ENCODE assay signal across 18 cellular contexts in genomic region chr3:175805825-175806224, GRCh38.
A peak's percentile ranks its signal among the peaks of the same experiment; 100 is the strongest.
DNase-seq lines count a peak whose midpoint lies in the region; ATAC-seq and TF ChIP-seq lines count a peak whose summit lies in the region.
"Had no signal": no experiment of that assay in that cellular context is flagged by ENCODE, and none has a peak within 500 bp of the region (broad histone marks: within the 10 kb centered on the region; RNA-seq: fewer than 3 reads in every experiment).

No MANE protein-coding gene starts in this region.

- H3K4me3 Mint-ChIP-seq in WTC11 (no peak overlapping the region), neural progenitor cell (no peak overlapping the region)
- H3K4me3 Mint-ChIP-seq in CD8-positive, alpha-beta memory T cell: no peak overlapping the region
- H3K4me3 Mint-ChIP-seq: HFFc6, IgD-negative memory B cell had no signal

- no peaks in the 10 kb centered on the region for H3K36me3 ChIP-seq in neural progenitor cell
- H3K36me3 ChIP-seq in CD8-positive, alpha-beta memory T cell (ENCODE audit: insufficient read depth, low read length): no peaks in the 10 kb centered on the region
- H3K36me3 ChIP-seq: BLaER1 had no signal

- H3K4me3 ChIP-seq in AG04449 (ENCODE audit: low read depth, low read length) (no peak overlapping the region), fibroblast of the aortic adventitia (ENCODE audit: low read depth, low read length) (no peak overlapping the region), neural progenitor cell (no peak overlapping the region)
- H3K4me3 ChIP-seq in CD8-positive, alpha-beta memory T cell (ENCODE audit: low read length): no peak overlapping the region
- H3K4me3 ChIP-seq: BLaER1, GM12878 had no signal

- no peaks in the 10 kb centered on the region for H4K20me1 ChIP-seq in neural progenitor cell (ENCODE audit: low read depth)
- H4K20me1 ChIP-seq: BLaER1 had no signal

- TF ChIP-seq CTCF in AG04449 (IDR thresholded peaks at IDR 0.05; ENCODE audit: insufficient read depth, low read length, missing control alignments): no peak
- no peak for TF ChIP-seq CTCF in WTC11 (IDR thresholded peaks at IDR 0.05)
- TF ChIP-seq CTCF in fibroblast of the aortic adventitia (IDR thresholded peaks at IDR 0.05; ENCODE audit: insufficient read depth, low read length): no peak
- no peak for TF ChIP-seq CTCF in neural progenitor cell (IDR thresholded peaks at IDR 0.05)

- POLR2A ChIA-PET in AG04449 (lab: Yijun Ruan, JAX) (no interaction called here), WTC11 (lab: Charles Lee) (interaction anchor here (0.6 kb wide), 1 partner anchor 644 kb away, joined by 3 read pairs; no protein-coding TSS in a partner anchor)
- POLR2A ChIA-PET in CD8-positive, alpha-beta memory T cell (lab: Charles Lee): no interaction called here

- H3K79me2 ChIP-seq in neural progenitor cell (ENCODE audit: low read depth): no peaks in the 10 kb centered on the region

- peak overlapping the region; percentile 7; the same call in 1 of the 2 replicates for H3K27ac Mint-ChIP-seq in WTC11
- H3K27ac Mint-ChIP-seq in neural progenitor cell: no peak overlapping the region
- no peak overlapping the region for H3K27ac Mint-ChIP-seq in CD8-positive, alpha-beta memory T cell
- H3K27ac Mint-ChIP-seq: HFFc6, IgD-negative memory B cell had no signal

- H3K4me1 Mint-ChIP-seq in WTC11: peaks cover 24% of the 10 kb centered on the region
- no peaks in the 10 kb centered on the region for H3K4me1 Mint-ChIP-seq in neural progenitor cell
- H3K4me1 Mint-ChIP-seq in CD8-positive, alpha-beta memory T cell: no peaks in the 10 kb centered on the region
- H3K4me1 Mint-ChIP-seq: IgD-negative memory B cell had no signal

- CTCF ChIA-PET in AG04449 (lab: Yijun Ruan, JAX) (no interaction called here), WTC11 (lab: Charles Lee) (interaction anchor here (0.6 kb wide), 1 partner anchor 77 kb away, joined by 3 read pairs; no protein-coding TSS in a partner anchor)
- CTCF ChIA-PET in CD8-positive, alpha-beta memory T cell (lab: Charles Lee): no interaction called here

- H3K9me3 Mint-ChIP-seq in WTC11: no peaks in the 10 kb centered on the region
- no peaks in the 10 kb centered on the region for H3K9me3 Mint-ChIP-seq in neural progenitor cell
- H3K9me3 Mint-ChIP-seq in CD8-positive, alpha-beta memory T cell: peaks cover 0 to 19% (median 2%) of the 10 kb centered on the region in 5 donors
- H3K9me3 Mint-ChIP-seq: HFFc6, IgD-negative memory B cell had no signal

- H3K27me3 Mint-ChIP-seq in WTC11 (ENCODE audit: low read depth): no peaks in the 10 kb centered on the region
- H3K27me3 Mint-ChIP-seq in neural progenitor cell (ENCODE audit: insufficient read depth, low read depth): no peaks in the 10 kb centered on the region
- H3K27me3 Mint-ChIP-seq in CD8-positive, alpha-beta memory T cell: no peaks in the 10 kb centered on the region
- H3K27me3 Mint-ChIP-seq: IgD-negative memory B cell had no signal

- no peak overlapping the region for H3K27ac ChIP-seq in neural progenitor cell
- H3K27ac ChIP-seq in CD8-positive, alpha-beta memory T cell (ENCODE audit: low read depth, low read length): no peak overlapping the region
- H3K27ac ChIP-seq: 22Rv1, BLaER1 had no signal

- no peaks in the 10 kb centered on the region for H3K36me3 Mint-ChIP-seq in WTC11
- H3K36me3 Mint-ChIP-seq in neural progenitor cell: no peaks in the 10 kb centered on the region
- H3K36me3 Mint-ChIP-seq in CD8-positive, alpha-beta memory T cell: no peaks in the 10 kb centered on the region
- H3K36me3 Mint-ChIP-seq: IgD-negative memory B cell had no signal

- DNase-seq in AG04449 (ENCODE audit: low read depth, low spot score) (peak; percentile 0), WTC11 (ENCODE audit: low spot score) (no peak), fibroblast of the aortic adventitia (ENCODE audit: low read depth) (peak; percentile 1), neural progenitor cell (ENCODE audit: low spot score) (no peak), mesenteric fat pad (ENCODE audit: low spot score) (no peak), hepatic stellate cell (ENCODE audit: low spot score) (no peak)
- DNase-seq in CD8-positive, alpha-beta memory T cell: no peak
- DNase-seq: AML-193, Calu3, DMS79, GOT3, HCEC 1CT, HFFc6 had no signal

- no peaks in the 10 kb centered on the region for H3F3A ChIP-seq in neural progenitor cell (ENCODE audit: low read depth)

- H3K4me2 ChIP-seq in neural progenitor cell: no peak overlapping the region
- H3K4me2 ChIP-seq: BLaER1 had no signal

- H3K9ac ChIP-seq in neural progenitor cell: no peak overlapping the region
- H3K9ac ChIP-seq: BLaER1 had no signal

- H3K9me3 ChIP-seq in neural progenitor cell (ENCODE audit: low read depth): no peaks in the 10 kb centered on the region
- H3K9me3 ChIP-seq in CD8-positive, alpha-beta memory T cell (ENCODE audit: low read length): no peaks in the 10 kb centered on the region
- H3K9me3 ChIP-seq: BLaER1 had no signal

- no peaks in the 10 kb centered on the region for H3K4me1 ChIP-seq in neural progenitor cell
- H3K4me1 ChIP-seq in CD8-positive, alpha-beta memory T cell (ENCODE audit: insufficient read depth, low read length): no peaks in the 10 kb centered on the region
- H3K4me1 ChIP-seq: BLaER1 had no signal

- no peaks in the 10 kb centered on the region for H3K27me3 ChIP-seq in neural progenitor cell
- H3K27me3 ChIP-seq in CD8-positive, alpha-beta memory T cell (ENCODE audit: insufficient read depth, low read length, poor library complexity, severe bottlenecking): no peaks in the 10 kb centered on the region
- H3K27me3 ChIP-seq: BLaER1 had no signal

- peak overlapping the region; percentile 82 for H2AFZ ChIP-seq in neural progenitor cell (replicated peaks)

- ATAC-seq in WTC11: no peak; the same call in 1 of the 2 replicates
- ATAC-seq in HG02840 (IDR thresholded peaks at IDR 0.05; ENCODE audit: low FRiP score, unreplicated experiment): no peak
- ATAC-seq: GM12878 had no signal

TF ChIP-seq in WTC11, 78 proteins besides CTCF, POLR2A, EP300 and RAD21:
- TF ChIP-seq, protein P1, sequence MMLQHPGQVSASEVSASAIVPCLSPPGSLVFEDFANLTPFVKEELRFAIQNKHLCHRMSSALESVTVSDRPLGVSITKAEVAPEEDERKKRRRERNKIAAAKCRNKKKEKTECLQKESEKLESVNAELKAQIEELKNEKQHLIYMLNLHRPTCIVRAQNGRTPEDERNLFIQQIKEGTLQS (CRISPR knock-in tag; conservative IDR thresholded peaks at IDR 0.05): no peak
- TF ChIP-seq TEAD4 (CRISPR knock-in tag; IDR thresholded peaks at IDR 0.05) (no peak), ZNF219 (CRISPR knock-in tag; IDR thresholded peaks at IDR 0.05; ENCODE audit: borderline replicate concordance) (no peak), CREB1 (CRISPR knock-in tag; IDR thresholded peaks at IDR 0.05) (no peak), IRF1 (CRISPR knock-in tag; IDR thresholded peaks at IDR 0.05) (no peak), ZNF396 (CRISPR knock-in tag; IDR thresholded peaks at IDR 0.05; ENCODE audit: borderline replicate concordance) (no peak), FOXJ3 (CRISPR knock-in tag; IDR thresholded peaks at IDR 0.05; ENCODE audit: borderline replicate concordance) (no peak), FOXK1 (CRISPR knock-in tag; IDR thresholded peaks at IDR 0.05) (no peak), KAT7 (CRISPR knock-in tag; IDR thresholded peaks at IDR 0.05; ENCODE audit: borderline replicate concordance) (no peak), NFYB (CRISPR knock-in tag; conservative IDR thresholded peaks at IDR 0.05; ENCODE audit: low read depth) (no peak), ZNF232 (CRISPR knock-in tag; IDR thresholded peaks at IDR 0.05) (no peak)
TF ChIP-seq in WTC11: peak in this region for 0.

Comparison
In these comparisons a context has a peak if more than half of its experiments do, and no peak if none do; other contexts are left out.
1. DNase-seq: peak in AG04449 (single experiment) and fibroblast of the aortic adventitia (single experiment); none in WTC11 (single experiment), neural progenitor cell (single experiment), mesenteric fat pad (single experiment), CD8-positive, alpha-beta memory T cell (0 of 5) and hepatic stellate cell (single experiment).